ENCODE assay signal across 23 cellular contexts in genomic region chr7:130296221-130296951, GRCh38. TPM values are rescaled to one million over a fixed set of nuclear protein-coding genes. Genes with fewer than 3 reads are reported as not detected.
DNase-seq lines count a peak whose midpoint lies in the region; ATAC-seq, FAIRE-seq and TF ChIP-seq lines count a peak whose summit lies in the region.
"Had no signal": no experiment of that assay in that cellular context is flagged by ENCODE, and none has a peak within 500 bp of the region (broad histone marks: within the 10 kb centered on the region; RNA-seq: fewer than 3 reads in every experiment).

No MANE protein-coding gene starts in this region.

- H3K27me3 Mint-ChIP-seq in astrocyte (ENCODE audit: low read depth, unreplicated experiment), result no peaks in the 10 kb centered on the region
- no peaks in the 10 kb centered on the region for H3K27me3 Mint-ChIP-seq in mesothelial cell of epicardium (ENCODE audit: low read depth)

- H3K9me3 Mint-ChIP-seq in astrocyte (ENCODE audit: unreplicated experiment), result peaks cover 4% of the 10 kb centered on the region
- H3K9me3 Mint-ChIP-seq in mesothelial cell of epicardium, result peaks cover 7% of the 10 kb centered on the region

- no peak overlapping the region for H3K4me3 Mint-ChIP-seq in astrocyte (ENCODE audit: unreplicated experiment)
- no peak overlapping the region for H3K4me3 Mint-ChIP-seq in mesothelial cell of epicardium
- H3K4me3 Mint-ChIP-seq: B cell; CD4-positive, CD25-positive, alpha-beta regulatory T cell had no signal

- H3K4me3 ChIP-seq in astrocyte (ENCODE audit: insufficient read depth, low read depth, low read length) (no peak overlapping the region), suprapubic skin (no peak overlapping the region)
- H3K4me3 ChIP-seq: SJSA1 had no signal

- H3K36me3 Mint-ChIP-seq in astrocyte (ENCODE audit: low read depth, unreplicated experiment) (peaks cover 15% of the 10 kb centered on the region), mesothelial cell of epicardium (no peaks in the 10 kb centered on the region)
- H3K36me3 Mint-ChIP-seq: CD4-positive, CD25-positive, alpha-beta regulatory T cell had no signal

- H3K27ac ChIP-seq in astrocyte (ENCODE audit: low read depth, low read length), result no peak overlapping the region
- peak overlapping the region; percentile 78 for H3K27ac ChIP-seq in suprapubic skin
- H3K27ac ChIP-seq: SJSA1 had no signal

- DNase-seq in GM03348 (ENCODE audit: low spot score), result peak; percentile 39
- DNase-seq in astrocyte (ENCODE audit: low read depth), result peak; percentile 16
- DNase-seq in mesothelial cell of epicardium (ENCODE audit: low spot score in 2 of 2, unreplicated experiment in 2 of 2), result no peak
- DNase-seq in suprapubic skin (ENCODE audit: low spot score in 2 of 2), result no peak
- DNase-seq in cerebellar cortex (ENCODE audit: low spot score), result no peak
- DNase-seq in SIG-M5 (lab: John Stamatoyannopoulos, UW), result no peak
- DNase-seq: ACHN; CD4-positive, CD25-positive, alpha-beta regulatory T cell; COR-L47; GDM1; KG1; NCI-H1105 treated with DMSO at 0.1 percent for 48 hours; NCI-H187; NCI-H2107; NCI-H2227 treated with DMSO at 0.1 percent for 48 hours; NCI-H524 treated with DMSO at 0.1 percent for 48 hours; PC-3; RPMI8226 had no signal

- H3K79me2 ChIP-seq in astrocyte (ENCODE audit: insufficient read depth, low read length), result peaks cover 27% of the 10 kb centered on the region

- H3K9me3 ChIP-seq in astrocyte (ENCODE audit: insufficient read depth, low read depth, low read length), result no peaks in the 10 kb centered on the region
- H3K9me3 ChIP-seq in suprapubic skin, result no peaks in the 10 kb centered on the region

- H3K9ac ChIP-seq in astrocyte (ENCODE audit: low read length), result no peak overlapping the region

- H3K4me1 Mint-ChIP-seq in astrocyte (ENCODE audit: low read depth, unreplicated experiment), result peaks cover 33% of the 10 kb centered on the region
- H3K4me1 Mint-ChIP-seq in mesothelial cell of epicardium, result peaks cover 53% of the 10 kb centered on the region

- no peak for TF ChIP-seq POLR2A in suprapubic skin (IDR thresholded peaks at IDR 0.05)

- no peak for TF ChIP-seq EP300 in suprapubic skin (IDR thresholded peaks at IDR 0.05)

- peak overlapping the region; percentile 38 for H3K4me2 ChIP-seq in astrocyte (ENCODE audit: low read length)

- H3K36me3 ChIP-seq in astrocyte (ENCODE audit: insufficient read depth, low read length) (peaks cover 24% of the 10 kb centered on the region), suprapubic skin (no peaks in the 10 kb centered on the region)

- H3K27ac Mint-ChIP-seq in astrocyte (ENCODE audit: unreplicated experiment) (no peak overlapping the region), mesothelial cell of epicardium (peak overlapping the region; percentile 80)
- H3K27ac Mint-ChIP-seq: B cell; CD4-positive, CD25-positive, alpha-beta regulatory T cell had no signal

- no peak for FAIRE-seq in astrocyte (lab: Jason Lieb, UNC)
- FAIRE-seq: GM12892, H1 had no signal

- no peaks in the 10 kb centered on the region for H4K20me1 ChIP-seq in astrocyte (ENCODE audit: insufficient read depth, low read length)

- TF ChIP-seq CTCF in astrocyte (IDR thresholded peaks at IDR 0.05; ENCODE audit: insufficient read depth, low read depth, low read length) (no peak), mesothelial cell of epicardium (IDR thresholded peaks at IDR 0.05; ENCODE audit: unreplicated experiment) (no peak), suprapubic skin (IDR thresholded peaks at IDR 0.05) (no peak)

- no peak overlapping the region for H2AFZ ChIP-seq in astrocyte (ENCODE audit: low read depth, low read length)

- WGBS in suprapubic skin, result 77% methylated on average over 13 of the region's 13 CpGs

- no peak for ATAC-seq in HG03457 (IDR thresholded peaks at IDR 0.05; ENCODE audit: unreplicated experiment)
- ATAC-seq: PC-3 had no signal

- H3K4me1 ChIP-seq in astrocyte (ENCODE audit: insufficient read depth, low read length) (peaks cover 27% of the 10 kb centered on the region), suprapubic skin (peaks cover 51% of the 10 kb centered on the region)

- no peaks in the 10 kb centered on the region for H3K27me3 ChIP-seq in astrocyte (ENCODE audit: insufficient read depth, low read length)
- H3K27me3 ChIP-seq in suprapubic skin, result no peaks in the 10 kb centered on the region
- H3K27me3 ChIP-seq: SJSA1 had no signal

RNA-seq across cellular contexts. Expression of gene CPA4, which starts 3.4 kb away (rescaled TPM):
- 98.6 and 111 TPM in 2 replicates for total RNA-seq in astrocyte
- total RNA-seq in mesothelial cell of epicardium, result 3.9 to 5.8 TPM (median 4.1 TPM) in 3 replicates
- 100 to 1,000 TPM in 1 of 4 donors, 10 to 100 TPM in 3; 68.7 to 116 (median 83.0) TPM for total RNA-seq in suprapubic skin
- total RNA-seq: B cell; CD4-positive, CD25-positive, alpha-beta regulatory T cell; H1 had no signal

RNA-seq across cellular contexts. Expression of gene CPA2, which starts 29.7 kb away (rescaled TPM):
- total RNA-seq in astrocyte, result not detected in 2 replicates
- total RNA-seq in mesothelial cell of epicardium, result 0.54 to 0.73 TPM (median 0.72 TPM) in 3 replicates
- not detected for total RNA-seq in suprapubic skin
- total RNA-seq: B cell; CD4-positive, CD25-positive, alpha-beta regulatory T cell; H1; PC-3; SJSA1 had no signal

RNA-seq across cellular contexts. Expression of gene CPA5, which starts 48.2 kb away (rescaled TPM):
- total RNA-seq in astrocyte (not detected in 2 replicates), mesothelial cell of epicardium (0.58 TPM in 1 of 3 replicates, not detected in the others), suprapubic skin (under 1 TPM in 1 of 4 donors, not detected in 3; 0.30 TPM)
- total RNA-seq: B cell, H1, PC-3 had no signal

Comparison
In these comparisons a context has a peak if more than half of its experiments do, and no peak if none do; other contexts are left out.
1. DNase-seq: peak in GM03348 (single experiment) and astrocyte (single experiment); none in mesothelial cell of epicardium (0 of 2), suprapubic skin (0 of 2), cerebellar cortex (single experiment) and SIG-M5 (single experiment).
2. RNA of gene CPA4, which starts 3.4 kb away (total RNA-seq): 98.6 to 111 TPM in astrocyte and 68.7 to 116 TPM in suprapubic skin; 3.9 to 5.8 TPM in mesothelial cell of epicardium; every median in the first group is over 10 times any median in the second.